ENCODE assay signal across 8 cellular contexts in the genomic region with DNA sequence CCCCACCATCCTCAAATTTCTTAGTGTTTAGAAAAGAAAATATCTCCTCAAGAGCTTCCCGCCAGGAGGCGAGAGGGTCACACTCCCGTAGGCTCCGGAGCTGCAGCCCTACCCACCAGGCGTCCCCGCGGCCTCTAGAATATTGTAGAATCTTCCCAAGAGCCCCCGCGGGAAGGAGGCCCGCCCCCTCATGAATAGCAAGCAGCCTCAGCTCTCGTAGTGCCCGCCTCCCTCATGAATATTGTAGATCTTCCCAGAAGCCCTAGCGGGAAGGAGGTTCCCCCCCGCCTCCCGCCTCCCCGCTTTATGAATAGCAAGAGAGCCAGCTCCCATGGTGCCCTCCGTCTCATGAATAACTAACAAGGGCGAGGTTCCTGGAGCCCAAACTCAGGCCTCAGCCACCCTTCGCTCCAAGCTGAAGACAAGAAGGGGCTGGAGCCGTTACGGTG. TPM values are rescaled to one million over a fixed set of nuclear protein-coding genes. Genes with fewer than 3 reads are reported as not detected.
DNase-seq lines count a peak whose midpoint lies in the region; ATAC-seq and TF ChIP-seq lines count a peak whose summit lies in the region.

A gene with protein sequence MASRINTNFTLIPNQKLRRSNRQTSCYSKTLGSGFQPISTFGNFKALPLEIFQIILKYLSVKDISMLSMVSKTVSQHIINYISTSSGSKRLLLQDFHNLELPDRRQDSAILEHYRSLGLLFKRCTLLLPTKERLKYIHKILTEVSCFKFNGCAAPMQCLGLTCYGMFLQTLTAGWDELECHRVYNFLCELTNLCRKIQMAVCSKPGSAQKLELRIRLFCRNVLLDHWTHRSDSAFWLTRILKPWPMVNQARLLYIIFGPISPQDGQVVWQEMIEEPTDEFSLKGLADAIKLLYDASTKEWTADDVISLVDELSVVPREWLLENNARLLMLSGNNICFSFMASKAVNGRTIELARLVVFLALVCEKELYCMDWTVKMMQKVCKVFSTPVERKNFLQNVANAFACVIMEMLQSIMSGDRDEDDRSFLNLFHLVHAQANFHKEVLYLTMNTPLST (minus strand): TSS at position 114 of the 449 bp plus-strand sequence. CDS start 4,378 bp downstream, outside the sequence.

- H3K9ac ChIP-seq in colonic mucosa (ENCODE audit: low read depth in 2 of 2, low read length in 2 of 2), result peak within 1 kb of the TSS in 1 of 2 donors; percentile 10

- BruUV-seq in A673 (replicated peaks; lab: Mats Ljungman, UMichigan), result no TSS peak

- H3K4me3 ChIP-seq in A673 (ENCODE audit: low read depth, low read length, poor library complexity, severe bottlenecking), result no peak within 1 kb of the TSS
- H3K4me3 ChIP-seq in colonic mucosa, result peak within 1 kb of the TSS; percentile 6

- H3K36me3 ChIP-seq in A673 (ENCODE audit: insufficient read depth, low read length, poor library complexity, severe bottlenecking), result no peaks in the 10 kb centered on the region
- no peaks in the 10 kb centered on the region for H3K36me3 ChIP-seq in colonic mucosa

- intact Hi-C loops in A673 (cut with micrococcal nuclease; ENCODE audit: unreplicated experiment) (no loop called here), colonic mucosa (cut with DNase I) (no loop called here)

- POLR2A ChIA-PET in A673 (lab: Charles Lee; ENCODE audit: low non-redundant PET), result no interaction called here

- H3K27me3 ChIP-seq in A673 (replicated peaks; ENCODE audit: insufficient read depth, low read depth, low read length, poor library complexity) (no peaks in the 10 kb centered on the region), colonic mucosa (no peaks in the 10 kb centered on the region)

- TF ChIP-seq CTCF in A673 (conservative IDR thresholded peaks at IDR 0.05; ENCODE audit: low read depth, low read length), result no peak
- no peak for TF ChIP-seq CTCF in colonic mucosa (IDR thresholded peaks at IDR 0.05)

- H3K9me3 ChIP-seq in A673 (ENCODE audit: low read depth, low read length, poor library complexity, severe bottlenecking), result no peaks in the 10 kb centered on the region
- no peaks in the 10 kb centered on the region for H3K9me3 ChIP-seq in colonic mucosa

- ATAC-seq in HG02798 (IDR thresholded peaks at IDR 0.05; ENCODE audit: poor library complexity, unreplicated experiment), result peak; percentile 65
- ATAC-seq in GM21515 (IDR thresholded peaks at IDR 0.05; ENCODE audit: unreplicated experiment), result no peak
- ATAC-seq in HG03571 (IDR thresholded peaks at IDR 0.05; ENCODE audit: unreplicated experiment), result no peak

- peak; percentile 73 for DNase-seq in A673 (ENCODE audit: low spot score)
- DNase-seq in activated CD4-positive, alpha-beta T cell treated with anti-CD3 and anti-CD28 coated beads, Interleukin-2, amount 50 U/mL, for 4 hours, result peak; percentile 78 to 84
- peak; percentile 89 for DNase-seq in colonic mucosa
- DNase-seq in kidney glomerular epithelial cell (lab: John Stamatoyannopoulos, UW), result peak; percentile 71
- peak; percentile 64 to 78 (median 75) for DNase-seq in stimulated activated CD4-positive, alpha-beta T cell treated with anti-CD3 and anti-CD28 coated beads, Interleukin-12 subunit alpha, Interleukin-12 subunit beta, amount 100 ng/mL, for 48 hours (ENCODE audit: low read depth in 2 of 3, low spot score in 1 of 3)

- CTCF ChIA-PET in A673 (lab: Charles Lee), result no interaction called here

- no peaks in the 10 kb centered on the region for H3K4me1 ChIP-seq in A673 (ENCODE audit: insufficient read depth, low read length, poor library complexity, severe bottlenecking)
- no peaks in the 10 kb centered on the region for H3K4me1 ChIP-seq in colonic mucosa

- H3K27ac ChIP-seq in A673 (ENCODE audit: low read depth, low read length, poor library complexity, severe bottlenecking), result no peak within 1 kb of the TSS
- no peak within 1 kb of the TSS for H3K27ac ChIP-seq in colonic mucosa

RNA-seq across cellular contexts. Expression of the gene that starts here (rescaled TPM):
- not detected in 2 replicates for total RNA-seq in A673 (2021)
- not detected for total RNA-seq in colonic mucosa

Comparison
In these comparisons a context has a peak if more than half of its experiments do, and no peak if none do; other contexts are left out.
1. Peak in DNase-seq in A673; RNA of the gene not detected or under 1 TPM.
2. Peak in DNase-seq and H3K4me3 ChIP-seq in colonic mucosa; RNA of the gene not detected or under 1 TPM.